1 cellular context compared by ENCODE assay signal in the genomic region with DNA sequence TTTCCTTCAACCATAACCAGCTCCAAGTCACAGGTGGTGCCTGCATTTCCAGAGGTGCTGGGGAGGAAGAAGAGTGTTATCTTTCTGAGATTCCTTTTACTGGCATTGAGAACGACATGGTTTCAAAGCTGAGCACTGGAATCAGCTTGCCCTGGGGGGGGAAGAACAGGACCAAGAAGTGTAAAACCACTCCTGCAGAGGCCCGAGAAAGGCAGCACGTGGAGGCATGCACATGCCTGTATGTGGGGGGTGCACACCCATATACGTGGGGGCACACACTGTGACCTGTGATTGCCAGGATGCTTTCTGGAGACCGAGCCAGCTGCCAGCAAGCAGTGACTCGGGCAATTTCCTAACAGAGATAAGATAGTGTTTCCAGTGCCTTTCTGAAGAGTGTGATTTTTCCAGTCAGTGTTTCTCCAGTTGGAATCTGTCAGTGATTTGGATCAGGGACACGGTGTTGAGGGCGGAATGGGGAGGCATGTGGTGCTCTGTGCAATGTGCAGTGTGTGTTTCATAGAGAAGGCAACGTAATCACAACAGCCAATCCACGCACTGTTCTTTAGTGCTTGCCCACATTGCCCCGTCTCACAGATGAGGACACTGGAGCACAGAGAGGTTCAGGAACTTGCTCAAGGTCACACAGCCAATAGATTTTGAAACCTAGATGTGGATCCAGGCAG.
TF ChIP-seq lines count a peak whose summit lies in the region.

No MANE protein-coding gene starts in this region.

TF ChIP-seq in H1, 55 proteins besides CTCF, POLR2A, EP300 and RAD21:
- TF ChIP-seq, protein P1, sequence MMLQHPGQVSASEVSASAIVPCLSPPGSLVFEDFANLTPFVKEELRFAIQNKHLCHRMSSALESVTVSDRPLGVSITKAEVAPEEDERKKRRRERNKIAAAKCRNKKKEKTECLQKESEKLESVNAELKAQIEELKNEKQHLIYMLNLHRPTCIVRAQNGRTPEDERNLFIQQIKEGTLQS (IDR thresholded peaks at IDR 0.05; ENCODE audit: insufficient read depth, low read depth, low read length): no peak
- TF ChIP-seq RXRA (IDR thresholded peaks at IDR 0.05; ENCODE audit: insufficient read depth, low read depth, low read length) (no peak), SIN3A (conservative IDR thresholded peaks at IDR 0.05 in 1 of 2, IDR thresholded peaks at IDR 0.05 in 1 of 2; ENCODE audit: low read depth in 1 of 2, low read length in 2 of 2) (no peak), RFX5 (IDR thresholded peaks at IDR 0.05; ENCODE audit: borderline replicate concordance, low read depth, low read length) (no peak), MAFK (IDR thresholded peaks at IDR 0.05; ENCODE audit: low read depth, low read length) (no peak), TAF7 (optimal IDR thresholded peaks at IDR 0.05; ENCODE audit: borderline replicate concordance, low read depth, low read length) (no peak), TBP (IDR thresholded peaks at IDR 0.05; ENCODE audit: low read depth, low read length) (no peak), SRF (IDR thresholded peaks at IDR 0.05; ENCODE audit: low read depth, low read length) (no peak), KDM1A (IDR thresholded peaks at IDR 0.05; ENCODE audit: borderline replicate concordance, low read length) (no peak), ZNF274 (IDR thresholded peaks at IDR 0.05; ENCODE audit: borderline replicate concordance, extremely low read depth, low read length) (no peak), HDAC6 (IDR thresholded peaks at IDR 0.05; ENCODE audit: low read depth, low read length) (no peak), BRCA1 (IDR thresholded peaks at IDR 0.05; ENCODE audit: low read depth, low read length) (no peak), SIRT6 (IDR thresholded peaks at IDR 0.05; ENCODE audit: low read length) (no peak), GTF2F1 (IDR thresholded peaks at IDR 0.05; ENCODE audit: borderline replicate concordance, low read depth, low read length) (no peak), FOSL1 (IDR thresholded peaks at IDR 0.05; ENCODE audit: insufficient read depth, low read depth, low read length) (no peak)
